20 cellular contexts compared by ENCODE assay signal in the genomic region with DNA sequence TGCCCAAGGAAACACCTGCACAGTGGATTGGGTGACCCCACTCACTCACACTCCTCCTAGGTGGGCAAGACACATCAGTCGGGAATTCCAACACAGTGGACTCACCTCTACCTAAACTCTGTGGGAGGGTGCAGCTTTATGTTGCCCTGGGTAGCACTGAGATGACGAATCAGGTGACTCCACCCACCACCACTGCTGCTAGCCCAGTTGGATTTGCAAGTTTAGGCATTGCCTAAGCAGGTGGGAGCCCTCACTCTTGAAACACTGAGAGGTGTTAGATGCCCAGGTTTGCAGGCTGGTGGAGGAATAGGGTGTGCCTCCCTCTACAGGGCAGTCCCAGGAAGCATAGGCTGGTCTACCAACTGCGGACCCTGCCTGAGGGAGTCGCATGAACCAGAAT.
DNase-seq lines count a peak whose midpoint lies in the region; FAIRE-seq and TF ChIP-seq lines count a peak whose summit lies in the region.
"Had no signal": no experiment of that assay in that cellular context is flagged by ENCODE, and none has a peak within 500 bp of the region (broad histone marks: within the 10 kb centered on the region; RNA-seq: fewer than 3 reads in every experiment).

No MANE protein-coding gene starts in this region.

- no peak overlapping the region for H3K27ac Mint-ChIP-seq in MCF 10A (ENCODE audit: low read depth, unreplicated experiment)
- H3K27ac Mint-ChIP-seq: CD8-positive, alpha-beta T cell had no signal

- POLR2A ChIA-PET in MCF 10A (lab: Yijun Ruan, JAX) = no interaction called here

- H3K36me3 ChIP-seq in breast epithelium (no peaks in the 10 kb centered on the region), bronchial epithelial cell (ENCODE audit: control insufficient read depth, insufficient read depth, low read length) (no peaks in the 10 kb centered on the region)
- H3K36me3 ChIP-seq: BLaER1 had no signal

- H3K27ac ChIP-seq in breast epithelium = no peak overlapping the region
- H3K27ac ChIP-seq: BLaER1, GM23248, HL-60 had no signal

- H3K27me3 ChIP-seq in breast epithelium (no peaks in the 10 kb centered on the region), bronchial epithelial cell (ENCODE audit: control insufficient read depth, insufficient read depth, low read length) (no peaks in the 10 kb centered on the region)
- H3K27me3 ChIP-seq: BLaER1 had no signal

- H3K4me3 ChIP-seq in breast epithelium (no peak overlapping the region), bronchial epithelial cell (ENCODE audit: low read depth, low read length) (no peak overlapping the region)
- H3K4me3 ChIP-seq: BLaER1, GM23248 had no signal

- H3K9me3 Mint-ChIP-seq in MCF 10A (ENCODE audit: unreplicated experiment) = no peaks in the 10 kb centered on the region

- TF ChIP-seq CTCF in MCF 10A (IDR thresholded peaks at IDR 0.05; ENCODE audit: unreplicated experiment) (no peak), breast epithelium (IDR thresholded peaks at IDR 0.05) (no peak), bronchial epithelial cell (IDR thresholded peaks at IDR 0.05; ENCODE audit: insufficient read depth, low read length, severe bottlenecking) (peak; percentile 4), GM13977 (IDR thresholded peaks at IDR 0.05; ENCODE audit: extremely low read depth, insufficient read depth, missing control alignments) (no peak)

- TF ChIP-seq POLR2A in breast epithelium (IDR thresholded peaks at IDR 0.05) = no peak

- DNase-seq in MCF 10A (ENCODE audit: unreplicated experiment) = peak; percentile 1
- no peak for DNase-seq in breast epithelium (ENCODE audit: low spot score in 2 of 2)
- peak; percentile 75 for DNase-seq in bronchial epithelial cell (ENCODE audit: low read depth)
- peak; percentile 20 for DNase-seq in iPS-NIHi7 (ENCODE audit: extremely low spot score)
- no peak for DNase-seq in T-helper 2 cell
- no peak for DNase-seq in GM13977 (ENCODE audit: low spot score)
- no peak for DNase-seq in NCI-H526 (lab: John Stamatoyannopoulos, UW)
- DNase-seq in dedifferentiated amniotic fluid mesenchymal stem cell (ENCODE audit: extremely low spot score) = no peak
- DNase-seq: CD8-positive, alpha-beta T cell; GM23248; MV-4-11; NCI-H1417; NCI-H1930; NCI-H524 treated with DMSO at 0.1 percent for 48 hours; SIG-M5 had no signal

- H3K9me3 ChIP-seq in breast epithelium = no peaks in the 10 kb centered on the region
- H3K9me3 ChIP-seq: BLaER1 had no signal

- H3K4me1 ChIP-seq in breast epithelium = no peaks in the 10 kb centered on the region
- H3K4me1 ChIP-seq: BLaER1 had no signal

- no TSS peak for BruUV-seq in MCF 10A (replicated peaks; lab: Mats Ljungman, UMichigan)

- intact Hi-C loops in MCF 10A (cut with micrococcal nuclease) = no loop called here
- intact Hi-C loops in breast epithelium (cut with DNase I; ENCODE audit: low total_unique reads) = no loop called here

- peaks cover 79% of the 10 kb centered on the region for H3K27me3 Mint-ChIP-seq in MCF 10A (ENCODE audit: insufficient read depth, unreplicated experiment)

- H3K4me1 Mint-ChIP-seq in MCF 10A (ENCODE audit: insufficient read depth, unreplicated experiment) = no peaks in the 10 kb centered on the region

- in situ Hi-C loops in GM13977 (cut with MboI; ENCODE audit: low pct_unique_long_range_greater_than_20kb, low sequenced_read_pairs, unreplicated experiment) = no loop called here

- no peaks in the 10 kb centered on the region for H3K36me3 Mint-ChIP-seq in MCF 10A (ENCODE audit: insufficient read depth, unreplicated experiment)
- H3K36me3 Mint-ChIP-seq: CD8-positive, alpha-beta T cell had no signal

- no peak overlapping the region for H3K4me3 Mint-ChIP-seq in MCF 10A (ENCODE audit: unreplicated experiment)
- H3K4me3 Mint-ChIP-seq: CD8-positive, alpha-beta T cell had no signal

- no peak for FAIRE-seq in bronchial epithelial cell (lab: Jason Lieb, UNC)
- FAIRE-seq: A204.1, GM18507, RCC 7860 had no signal

- CTCF ChIA-PET in MCF 10A (lab: Yijun Ruan, JAX) = interaction anchor here (0.7 kb wide), 1 partner anchor 385 kb away, joined by 3 read pairs; no protein-coding TSS in a partner anchor

Comparison
In these comparisons a context has a peak if more than half of its experiments do, and no peak if none do; other contexts are left out.
1. DNase-seq: peak in MCF 10A (single experiment), bronchial epithelial cell (single experiment) and iPS-NIHi7 (single experiment); none in breast epithelium (0 of 2), T-helper 2 cell (0 of 5), GM13977 (single experiment), NCI-H526 (0 of 2) and dedifferentiated amniotic fluid mesenchymal stem cell (single experiment).